16 cellular contexts compared by ENCODE assay signal in genomic region chr1:17609529-17609928, GRCh38.
DNase-seq lines count a peak whose midpoint lies in the region; ATAC-seq and TF ChIP-seq lines count a peak whose summit lies in the region.
"Had no signal": no experiment of that assay in that cellular context is flagged by ENCODE, and none has a peak within 500 bp of the region (broad histone marks: within the 10 kb centered on the region; RNA-seq: fewer than 3 reads in every experiment).

No MANE protein-coding gene starts in this region.

- H2BK15ac ChIP-seq in neuronal stem cell (ENCODE audit: low read length), result no peak overlapping the region

- no peak overlapping the region for H2BK120ac ChIP-seq in neuronal stem cell (ENCODE audit: low read depth, low read length)

- H2BK5ac ChIP-seq in neuronal stem cell (ENCODE audit: low read length), result peak overlapping the region; percentile 27

- no peak for DNase-seq in WTC11 (ENCODE audit: low spot score)
- no peak for DNase-seq in coronary artery (ENCODE audit: low spot score)
- no peak for DNase-seq in neuronal stem cell (ENCODE audit: low spot score)
- DNase-seq in KG1 (lab: John Stamatoyannopoulos, UW), result no peak
- no peak for DNase-seq in NCI-H146 treated with DMSO at 0.1 percent for 48 hours (lab: John Stamatoyannopoulos, UW; ENCODE audit: unreplicated experiment)
- DNase-seq: BE2C; CD8-positive, alpha-beta T cell; COR-L47; DMS153; DND-41; GF-D8 had no signal

- no peak overlapping the region for H2AK5ac ChIP-seq in neuronal stem cell (ENCODE audit: low read depth, low read length)

- no peaks in the 10 kb centered on the region for H3K27me3 Mint-ChIP-seq in WTC11 (ENCODE audit: low read depth)

- H3K4me1 ChIP-seq in neuronal stem cell (ENCODE audit: control insufficient read depth in 2 of 2, insufficient read depth in 1 of 2, low read depth in 1 of 2, low read length in 2 of 2), result peaks cover 0 to 2% of the 10 kb centered on the region in 2 donors
- H3K4me1 ChIP-seq: HAP-1 had no signal

- H3K4ac ChIP-seq in neuronal stem cell (ENCODE audit: low read length), result no peak overlapping the region

- no peak overlapping the region for H4K91ac ChIP-seq in neuronal stem cell (ENCODE audit: low read depth, low read length, poor library complexity)

- H2AFZ ChIP-seq in neuronal stem cell (ENCODE audit: low read length), result no peak overlapping the region
- H2AFZ ChIP-seq: GM23338 had no signal

- H3K9ac ChIP-seq in neuronal stem cell (ENCODE audit: low read depth, low read length, poor library complexity), result no peak overlapping the region

- no peaks in the 10 kb centered on the region for H3K9me3 Mint-ChIP-seq in WTC11
- H3K9me3 Mint-ChIP-seq: CD14-positive monocyte; CD8-positive, alpha-beta T cell; GM23338 had no signal

- ATAC-seq in WTC11 (no peak), HG03354 (IDR thresholded peaks at IDR 0.05; ENCODE audit: poor library complexity, severe bottlenecking, unreplicated experiment) (no peak), GM19455 (IDR thresholded peaks at IDR 0.05; ENCODE audit: unreplicated experiment) (no peak)
- ATAC-seq: CD8-positive, alpha-beta T cell; GM23338 had no signal

- peaks cover 12% of the 10 kb centered on the region for H3K4me1 Mint-ChIP-seq in WTC11

- no peak overlapping the region for H3K14ac ChIP-seq in neuronal stem cell (ENCODE audit: low read length)

- WGBS in neuronal stem cell (ENCODE audit: extremely low coverage in 2 of 2, insufficient read length in 2 of 2, insufficient replicate concordance in 1 of 2), 2 donors, result no CpG with 5 or more reads among the region's 5 CpGs

- POLR2A ChIA-PET in WTC11 (lab: Charles Lee), result no interaction called here

- CTCF ChIA-PET in WTC11 (lab: Charles Lee), result interaction anchor here (0.8 to 18.6 kb wide), 5 partner anchors 22 to 115 kb away, joined by 3 to 273 read pairs (median 5); no protein-coding TSS in a partner anchor

- peak overlapping the region; percentile 7 for H3K23ac ChIP-seq in neuronal stem cell (ENCODE audit: low read depth, low read length, poor library complexity)

- peaks cover 9 to 74% of the 10 kb centered on the region in 2 donors for H3K36me3 ChIP-seq in neuronal stem cell (replicated peaks in 1 of 2; ENCODE audit: control insufficient read depth in 2 of 2, insufficient read depth in 2 of 2, low read length in 2 of 2)
- H3K36me3 ChIP-seq: BE2C, HAP-1 had no signal

- H3K4me3 Mint-ChIP-seq in WTC11, result no peak overlapping the region
- H3K4me3 Mint-ChIP-seq: CD14-positive monocyte; CD8-positive, alpha-beta T cell; GM23338 had no signal

- no peak overlapping the region for H4K8ac ChIP-seq in neuronal stem cell (ENCODE audit: low read depth, low read length)

- peak overlapping the region; percentile 93 for H3K27ac Mint-ChIP-seq in WTC11
- H3K27ac Mint-ChIP-seq: CD8-positive, alpha-beta T cell; GM23338 had no signal

- no peaks in the 10 kb centered on the region for H3K9me3 ChIP-seq in neuronal stem cell (replicated peaks in 1 of 2; ENCODE audit: control insufficient read depth in 2 of 2, insufficient read depth in 1 of 2, low read depth in 1 of 2, low read length in 2 of 2)
- H3K9me3 ChIP-seq: BE2C, HAP-1 had no signal

- no peaks in the 10 kb centered on the region for H3K27me3 ChIP-seq in neuronal stem cell (ENCODE audit: control insufficient read depth in 3 of 3, insufficient read depth in 3 of 3, low read depth in 1 of 3, low read length in 3 of 3)
- H3K27me3 ChIP-seq: BE2C had no signal

- no peak overlapping the region for H3K4me3 ChIP-seq in coronary artery
- H3K4me3 ChIP-seq in neuronal stem cell (ENCODE audit: low read length in 2 of 2), result no peak overlapping the region
- H3K4me3 ChIP-seq: GM23338, HAP-1 had no signal

- H3K4me2 ChIP-seq in neuronal stem cell (ENCODE audit: insufficient read depth, low read length, poor library complexity, severe bottlenecking), result no peak overlapping the region
- H3K4me2 ChIP-seq: GM23338 had no signal

- peaks cover 2% of the 10 kb centered on the region for H3K79me1 ChIP-seq in neuronal stem cell (ENCODE audit: low read depth, low read length)

- H3K18ac ChIP-seq in neuronal stem cell (ENCODE audit: low read length), result no peak overlapping the region

- H3K27ac ChIP-seq in coronary artery (peak overlapping the region; percentile 33 to 49), neuronal stem cell (replicated peaks; ENCODE audit: low read length) (no peak overlapping the region)

- no peak for TF ChIP-seq CTCF in WTC11 (IDR thresholded peaks at IDR 0.05)
- TF ChIP-seq CTCF in coronary artery (IDR thresholded peaks at IDR 0.05), result no peak

- H3K36me3 Mint-ChIP-seq in WTC11, result peaks cover 6% of the 10 kb centered on the region; the same call in 1 of the 2 replicates
- H3K36me3 Mint-ChIP-seq: CD8-positive, alpha-beta T cell had no signal

- no peak overlapping the region for H2BK12ac ChIP-seq in neuronal stem cell (ENCODE audit: low read length)

TF ChIP-seq in WTC11, 78 proteins besides CTCF, POLR2A, EP300 and RAD21:
- no peak for TF ChIP-seq NFE2L1 (CRISPR knock-in tag; IDR thresholded peaks at IDR 0.05)
- no peak for TF ChIP-seq ZNF425 (CRISPR knock-in tag; conservative IDR thresholded peaks at IDR 0.05)
- TF ChIP-seq ZNF121 (CRISPR knock-in tag; IDR thresholded peaks at IDR 0.05), result no peak
- no peak for TF ChIP-seq TEAD4 (CRISPR knock-in tag; IDR thresholded peaks at IDR 0.05)
- no peak for TF ChIP-seq ETV6 (CRISPR knock-in tag; IDR thresholded peaks at IDR 0.05)
- TF ChIP-seq PRDM15 (CRISPR knock-in tag; IDR thresholded peaks at IDR 0.05), result no peak
- TF ChIP-seq HMGA2 (CRISPR knock-in tag; IDR thresholded peaks at IDR 0.05), result no peak
- TF ChIP-seq E2F4 (CRISPR knock-in tag; IDR thresholded peaks at IDR 0.05; ENCODE audit: borderline replicate concordance, low read depth), result no peak
- no peak for TF ChIP-seq MXD4 (CRISPR knock-in tag; IDR thresholded peaks at IDR 0.05; ENCODE audit: borderline replicate concordance)
- no peak for TF ChIP-seq OVOL2 (CRISPR knock-in tag; IDR thresholded peaks at IDR 0.05; ENCODE audit: borderline replicate concordance)
- TF ChIP-seq CBFB (CRISPR knock-in tag; IDR thresholded peaks at IDR 0.05; ENCODE audit: low read depth), result no peak
TF ChIP-seq in WTC11: peak in this region for 0.
